In genomic region chr5:570886-571285, GRCh38 we compare ENCODE assay signal across 22 cellular contexts.
"Had no signal": no experiment of that assay in that cellular context is flagged by ENCODE, and none has a peak within 500 bp of the region (broad histone marks: within the 10 kb centered on the region; RNA-seq: fewer than 3 reads in every experiment).

No MANE protein-coding gene starts in this region.

- ATAC-seq: esophagus mucosa; heart left ventricle; left lung; lower lobe of right lung; stimulated activated naive CD8-positive, alpha-beta T cell treated with anti-CD3 and anti-CD28 coated beads, Interleukin-15, Interleukin-2, amounts not matched to agents 100 U/mL and 50 U/mL, for 24 hours had no signal

- H3K4me3 ChIP-seq: dorsolateral prefrontal cortex, heart left ventricle, left lung, lower lobe of right lung, right atrium auricular region, suprapubic skin, thyroid gland had no signal

- H3K4me1 Mint-ChIP-seq: nephron had no signal

- FAIRE-seq: endometrium, frontal cortex, small intestine had no signal

- H3K4me3 Mint-ChIP-seq: memory B cell, naive B cell, nephron, type B pancreatic cell had no signal

- H3K27ac Mint-ChIP-seq: memory B cell, nephron, type B pancreatic cell had no signal

- DNase-seq: caudate nucleus; cortex of kidney; dorsolateral prefrontal cortex; effector CD8-positive, alpha-beta T cell; heart left ventricle; hypothalamus; islet precursor cell; left lung; lower lobe of right lung; naive B cell; small intestine; stimulated activated CD4-positive, alpha-beta T cell treated with anti-CD3 and anti-CD28 coated beads, Interleukin-2, amount 100 ng/mL, for 48 hours; stimulated activated naive CD8-positive, alpha-beta T cell treated with anti-CD3 and anti-CD28 coated beads, Interleukin-15, Interleukin-2, amounts not matched to agents 100 U/mL and 50 U/mL, for 24 hours; thyroid gland had no signal

- H3K4me1 ChIP-seq: heart left ventricle, left lung, lower lobe of right lung, right atrium auricular region had no signal

- H3K27ac ChIP-seq: dorsolateral prefrontal cortex, heart left ventricle, left lung, lower lobe of right lung, right atrium auricular region, suprapubic skin, thyroid gland had no signal

- H3K36me3 ChIP-seq: heart left ventricle, left lung, lower lobe of right lung, right atrium auricular region, suprapubic skin, thyroid gland had no signal

- H3K36me3 Mint-ChIP-seq: type B pancreatic cell had no signal

- H3K9me3 ChIP-seq: suprapubic skin, thyroid gland had no signal
